ENCODE assay signal across 8 cellular contexts in genomic region chr6:37222125-37222967, GRCh38. TPM values are rescaled to one million over a fixed set of nuclear protein-coding genes. Genes with fewer than 3 reads are reported as not detected.
A peak's percentile ranks its signal among the peaks of the same experiment; 100 is the strongest.
DNase-seq lines count a peak whose midpoint lies in the region; TF ChIP-seq lines count a peak whose summit lies in the region.

No MANE protein-coding gene starts in this region.

- H3K36me3 Mint-ChIP-seq in glutamatergic neuron (ENCODE audit: unreplicated experiment) = no peaks in the 10 kb centered on the region
- H3K36me3 Mint-ChIP-seq in type B pancreatic cell = no peaks in the 10 kb centered on the region

- H3K9me3 Mint-ChIP-seq in glutamatergic neuron (ENCODE audit: unreplicated experiment) (peaks cover 2% of the 10 kb centered on the region), type B pancreatic cell (no peaks in the 10 kb centered on the region)

- no peak for TF ChIP-seq CTCF in glutamatergic neuron (IDR thresholded peaks at IDR 0.05; ENCODE audit: partially characterized antibody, unreplicated experiment)
- no peak for TF ChIP-seq CTCF in type B pancreatic cell (conservative IDR thresholded peaks at IDR 0.05)

- peaks cover 6% of the 10 kb centered on the region; the same call in 1 of the 2 replicates for H3K4me1 ChIP-seq in HAP-1

- H3K27ac Mint-ChIP-seq in glutamatergic neuron (ENCODE audit: unreplicated experiment) = peak overlapping the region; percentile 97
- peak overlapping the region; percentile 80 for H3K27ac Mint-ChIP-seq in type B pancreatic cell

- H3K27me3 Mint-ChIP-seq in glutamatergic neuron (ENCODE audit: unreplicated experiment) (peaks cover 2% of the 10 kb centered on the region), type B pancreatic cell (no peaks in the 10 kb centered on the region)

- H3K4me1 Mint-ChIP-seq in glutamatergic neuron (ENCODE audit: low read depth, unreplicated experiment) (peaks cover 8% of the 10 kb centered on the region), type B pancreatic cell (ENCODE audit: unreplicated experiment) (peaks cover 13% of the 10 kb centered on the region)

- peak overlapping the region; percentile 61 for H3K4me3 ChIP-seq in HAP-1

- DNase-seq in G401 (ENCODE audit: low spot score) (peak; percentile 58), HAP-1 (ENCODE audit: low spot score in 2 of 2) (peak; percentile 92 to 95), M059J (ENCODE audit: low read depth) (peak; percentile 97), SIG-M5 treated with dmso at 0.1 percent for 504 hours (lab: John Stamatoyannopoulos, UW; ENCODE audit: unreplicated experiment) (peak; percentile 85), glutamatergic neuron (peak; percentile 82), occipital lobe (lab: John Stamatoyannopoulos, UW) (peak; percentile 50), type B pancreatic cell (ENCODE audit: extremely low spot score, unreplicated experiment) (peak; percentile 85)
- DNase-seq in activated naive CD4-positive, alpha-beta T cell treated with anti-CD3 and anti-CD28 coated beads, Interleukin-2, amount 50 U/mL, for 16 hours = peak; percentile 72

- in situ Hi-C loops in G401 (cut with HindIII; ENCODE audit: low sequenced_read_pairs) (no loop called here), HAP-1 (cut with MboI; ENCODE audit: low sequenced_read_pairs) (loop anchor here (25.0 kb wide), 2 partner anchors 335 to 610 kb away; partner anchors contain the start of gene C6orf89)

- H3K36me3 ChIP-seq in HAP-1 (replicated peaks) = no peaks in the 10 kb centered on the region

- H3K27me3 ChIP-seq in HAP-1 (ENCODE audit: low read depth) = no peaks in the 10 kb centered on the region

- H3K9me3 ChIP-seq in HAP-1 = no peaks in the 10 kb centered on the region

- H3K4me3 Mint-ChIP-seq in glutamatergic neuron (ENCODE audit: unreplicated experiment) (peak overlapping the region; percentile 85), type B pancreatic cell (peak overlapping the region; percentile 91)

RNA-seq across cellular contexts. Expression of gene TBC1D22B, which starts 35.2 kb away (rescaled TPM):
- 6.7 and 12.0 TPM in 2 replicates for total RNA-seq in G401 (2014; rRNA removed; shearing (Covaris generic))
- total RNA-seq in M059J (2014; rRNA removed; shearing (Covaris generic)) = 10.7 and 13.9 TPM in 2 replicates
- total RNA-seq in glutamatergic neuron (ENCODE audit: unreplicated experiment) (10.2 TPM), occipital lobe (8.0 TPM), type B pancreatic cell (ENCODE audit: low replicate concordance) (13.6 and 14.1 TPM in 2 replicates)

RNA-seq across cellular contexts. Expression of gene TMEM217, which starts 35.6 kb away (rescaled TPM):
- 1.2 and 1.4 TPM in 2 replicates for total RNA-seq in G401 (2014; rRNA removed; shearing (Covaris generic))
- 1.3 and 1.4 TPM in 2 replicates for total RNA-seq in M059J (2014; rRNA removed; shearing (Covaris generic))
- total RNA-seq in glutamatergic neuron (ENCODE audit: unreplicated experiment) (not detected), occipital lobe (1.2 TPM), type B pancreatic cell (ENCODE audit: low replicate concordance) (1.1 and 1.3 TPM in 2 replicates)

RNA-seq across cellular contexts. Expression of gene PIM1, which starts 52.4 kb away (rescaled TPM):
- 70.4 and 71.6 TPM in 2 replicates for total RNA-seq in G401 (2014; rRNA removed; shearing (Covaris generic))
- total RNA-seq in M059J (2014; rRNA removed; shearing (Covaris generic)) = 15.2 and 22.0 TPM in 2 replicates
- total RNA-seq in glutamatergic neuron (ENCODE audit: unreplicated experiment) (22.7 TPM), occipital lobe (22.8 TPM), type B pancreatic cell (ENCODE audit: low replicate concordance) (41.5 and 74.2 TPM in 2 replicates)

Comparison
In these comparisons a context has a peak if more than half of its experiments do, and no peak if none do; other contexts are left out.
1. Peak in every context shown above with its lines: DNase-seq and H3K4me3 ChIP-seq.